11 cellular contexts compared by ENCODE assay signal in the genomic region with DNA sequence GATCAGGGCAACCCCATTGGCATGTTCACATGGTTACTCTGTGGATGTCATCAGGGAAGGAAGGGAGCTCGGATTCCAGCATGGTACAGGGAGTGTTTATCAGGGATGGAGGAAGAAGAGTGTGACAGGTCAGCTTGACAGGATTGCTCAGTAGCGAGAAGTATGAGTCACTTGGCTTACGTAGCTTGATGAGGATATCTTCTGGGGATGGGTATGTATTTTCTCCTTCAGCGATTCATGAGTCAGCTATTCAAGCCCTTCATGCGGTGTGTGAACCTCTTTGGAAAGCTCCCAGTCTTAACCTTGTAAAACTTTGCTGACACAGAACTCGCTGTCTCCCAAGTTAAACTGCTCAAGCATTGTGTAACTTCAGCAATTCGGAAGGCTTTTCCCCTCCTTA.
DNase-seq lines count a peak whose midpoint lies in the region; ATAC-seq, FAIRE-seq and TF ChIP-seq lines count a peak whose summit lies in the region.
"Had no signal": no experiment of that assay in that cellular context is flagged by ENCODE, and none has a peak within 500 bp of the region (broad histone marks: within the 10 kb centered on the region; RNA-seq: fewer than 3 reads in every experiment).

No MANE protein-coding gene starts in this region.

- H3K4me2 ChIP-seq in HepG2 (ENCODE audit: low read depth, low read length) (no peak overlapping the region), astrocyte (ENCODE audit: low read length) (peak overlapping the region; percentile 62)

- H2AFZ ChIP-seq in HepG2 (ENCODE audit: low read length) (no peak overlapping the region), astrocyte (ENCODE audit: low read depth, low read length) (no peak overlapping the region)

- in situ Hi-C loops in HepG2 (cut with HindIII; ENCODE audit: extremely low pct_ligation_motif_present, low pct_unique_long_range_greater_than_20kb) (no loop called here), KBM-7 (cut with MboI; ENCODE audit: low pct_unique_long_range_greater_than_20kb, low sequenced_read_pairs) (no loop called here)

- TF ChIP-seq RAD21 in HepG2 (CRISPR knock-in tag; IDR thresholded peaks at IDR 0.05): no peak

- H3K4me1 ChIP-seq in right lobe of liver: no peaks in the 10 kb centered on the region
- no peaks in the 10 kb centered on the region for H3K4me1 ChIP-seq in HepG2 (ENCODE audit: insufficient read depth, low read length)
- peaks cover 13% of the 10 kb centered on the region for H3K4me1 ChIP-seq in astrocyte (ENCODE audit: insufficient read depth, low read length)

- H3K9ac ChIP-seq in HepG2 (ENCODE audit: insufficient read depth, low read depth, low read length) (no peak overlapping the region), astrocyte (ENCODE audit: low read length) (peak overlapping the region; percentile 37)

- intact Hi-C loops in right lobe of liver (cut with DNase I) (no loop called here), HepG2 (cut with micrococcal nuclease; ENCODE audit: unreplicated experiment) (no loop called here)

- no peaks in the 10 kb centered on the region for H3K27me3 Mint-ChIP-seq in astrocyte (ENCODE audit: low read depth, unreplicated experiment)
- H3K27me3 Mint-ChIP-seq: CD4-positive, CD25-positive, alpha-beta regulatory T cell had no signal

- no peaks in the 10 kb centered on the region for H3K79me2 ChIP-seq in HepG2 (ENCODE audit: insufficient read depth, low read length)
- H3K79me2 ChIP-seq in astrocyte (ENCODE audit: insufficient read depth, low read length): peaks cover 3% of the 10 kb centered on the region

- H3K9me3 ChIP-seq in right lobe of liver: no peaks in the 10 kb centered on the region
- H3K9me3 ChIP-seq in HepG2 (ENCODE audit: low read length): no peaks in the 10 kb centered on the region
- H3K9me3 ChIP-seq in astrocyte (ENCODE audit: insufficient read depth, low read depth, low read length): no peaks in the 10 kb centered on the region

- H3K27ac Mint-ChIP-seq in astrocyte (ENCODE audit: unreplicated experiment): peak overlapping the region; percentile 16

- WGBS in right lobe of liver (ENCODE audit: insufficient coverage, low coverage, low lambda C conversion rate, missing lambda C conversion rate): 64% methylated on average over 4 of the region's 7 CpGs
- WGBS in HepG2 (ENCODE audit: low lambda C conversion rate): 63% methylated on average over 7 of the region's 7 CpGs

- H3K36me3 ChIP-seq in right lobe of liver: no peaks in the 10 kb centered on the region
- no peaks in the 10 kb centered on the region for H3K36me3 ChIP-seq in HepG2 (replicated peaks in 1 of 2; ENCODE audit: control insufficient read depth in 1 of 2, insufficient read depth in 2 of 2, low read length in 2 of 2)
- H3K36me3 ChIP-seq in astrocyte (ENCODE audit: insufficient read depth, low read length): no peaks in the 10 kb centered on the region

- no peak for FAIRE-seq in HepG2 (lab: Jason Lieb, UNC)
- peak; percentile 99 for FAIRE-seq in astrocyte (lab: Jason Lieb, UNC)

- no TSS peak for BruUV-seq in HepG2 (replicated peaks; lab: Mats Ljungman, UMichigan)

- CTCF ChIA-PET in HepG2 (lab: Yijun Ruan, JAX; ENCODE audit: low intra/inter-chr PET ratio, low total read pairs): no interaction called here

- ATAC-seq in right lobe of liver (peak; percentile 69 to 84 (median 78)), HepG2 (no peak), HG03175 (IDR thresholded peaks at IDR 0.05; ENCODE audit: unreplicated experiment) (no peak)
- no peak for ATAC-seq in activated CD4-positive, CD25-positive, alpha-beta regulatory T cell treated with anti-CD3 and anti-CD28 coated beads, Interleukin-2, amount 50 U/mL, for 24 hours

- H4K20me1 ChIP-seq in HepG2 (ENCODE audit: insufficient read depth, low read length) (no peaks in the 10 kb centered on the region), astrocyte (ENCODE audit: insufficient read depth, low read length) (peaks cover 34% of the 10 kb centered on the region)

- no peak for TF ChIP-seq POLR2A in right lobe of liver (IDR thresholded peaks at IDR 0.05)
- TF ChIP-seq POLR2A in HepG2 (IDR thresholded peaks at IDR 0.05; ENCODE audit: insufficient read depth in 1 of 2, low read depth in 2 of 2, low read length in 2 of 2): no peak

- TF ChIP-seq CTCF in right lobe of liver (IDR thresholded peaks at IDR 0.05): no peak
- no peak for TF ChIP-seq CTCF in HepG2 (CRISPR knock-in tag; IDR thresholded peaks at IDR 0.05)
- no peak for TF ChIP-seq CTCF in astrocyte (IDR thresholded peaks at IDR 0.05; ENCODE audit: insufficient read depth, low read depth, low read length)

- no peaks in the 10 kb centered on the region for H3K27me3 ChIP-seq in right lobe of liver
- H3K27me3 ChIP-seq in HepG2 (ENCODE audit: control insufficient read depth in 1 of 2, insufficient read depth in 2 of 2, low read length in 2 of 2): no peaks in the 10 kb centered on the region
- no peaks in the 10 kb centered on the region for H3K27me3 ChIP-seq in astrocyte (ENCODE audit: insufficient read depth, low read length)

- TF ChIP-seq EP300 in HepG2 (IDR thresholded peaks at IDR 0.05; ENCODE audit: low read depth in 2 of 2, low read length in 2 of 2): no peak
- TF ChIP-seq EP300 in HepG2 (CRISPR knock-in tag; IDR thresholded peaks at IDR 0.05; ENCODE audit: borderline replicate concordance): no peak

- no peaks in the 10 kb centered on the region for H3K9me3 Mint-ChIP-seq in astrocyte (ENCODE audit: unreplicated experiment)

- POLR2A ChIA-PET in HepG2 (lab: Yijun Ruan, JAX): no interaction called here

- H3K27ac ChIP-seq in right lobe of liver: no peak overlapping the region
- no peak overlapping the region for H3K27ac ChIP-seq in HepG2 (ENCODE audit: extremely low read length, insufficient read depth, low read length)
- H3K27ac ChIP-seq in astrocyte (ENCODE audit: low read depth, low read length): peak overlapping the region; percentile 43
- H3K27ac ChIP-seq: SK-N-MC had no signal

- H3K36me3 Mint-ChIP-seq in astrocyte (ENCODE audit: low read depth, unreplicated experiment): peaks cover 8% of the 10 kb centered on the region

- peaks cover 16% of the 10 kb centered on the region for H3K4me1 Mint-ChIP-seq in astrocyte (ENCODE audit: low read depth, unreplicated experiment)

- H3K4me3 ChIP-seq in right lobe of liver: no peak overlapping the region
- no peak overlapping the region for H3K4me3 ChIP-seq in HepG2 (replicated peaks in 1 of 3; ENCODE audit: insufficient read depth in 1 of 3, low read depth in 2 of 3, low read length in 3 of 3)
- H3K4me3 ChIP-seq in astrocyte (ENCODE audit: insufficient read depth, low read depth, low read length): no peak overlapping the region
- H3K4me3 ChIP-seq: SK-N-MC had no signal

- no peak for DNase-seq in right lobe of liver
- DNase-seq in HepG2 (ENCODE audit: low spot score): no peak
- DNase-seq in astrocyte (ENCODE audit: low read depth): peak; percentile 99
- DNase-seq in kidney glomerular epithelial cell (lab: John Stamatoyannopoulos, UW): peak; percentile 100
- no peak for DNase-seq in NCI-H146 (lab: John Stamatoyannopoulos, UW)
- DNase-seq in KBM-7: no peak
- DNase-seq: CD4-positive, CD25-positive, alpha-beta regulatory T cell; cerebellar nuclear complex had no signal

- H3K4me3 Mint-ChIP-seq in astrocyte (ENCODE audit: unreplicated experiment): peak overlapping the region; percentile 1
- H3K4me3 Mint-ChIP-seq: CD4-positive, CD25-positive, alpha-beta regulatory T cell had no signal

TF ChIP-seq in HepG2, 621 proteins besides CTCF, POLR2A, EP300 and RAD21:
- TF ChIP-seq MAFK (conservative IDR thresholded peaks at IDR 0.05 in 1 of 2, IDR thresholded peaks at IDR 0.05 in 1 of 2; ENCODE audit: low read length in 2 of 2): peak in 1 of 2 experiments; percentile 25; a peak in 2 of 4 replicates
- TF ChIP-seq, protein P1, sequence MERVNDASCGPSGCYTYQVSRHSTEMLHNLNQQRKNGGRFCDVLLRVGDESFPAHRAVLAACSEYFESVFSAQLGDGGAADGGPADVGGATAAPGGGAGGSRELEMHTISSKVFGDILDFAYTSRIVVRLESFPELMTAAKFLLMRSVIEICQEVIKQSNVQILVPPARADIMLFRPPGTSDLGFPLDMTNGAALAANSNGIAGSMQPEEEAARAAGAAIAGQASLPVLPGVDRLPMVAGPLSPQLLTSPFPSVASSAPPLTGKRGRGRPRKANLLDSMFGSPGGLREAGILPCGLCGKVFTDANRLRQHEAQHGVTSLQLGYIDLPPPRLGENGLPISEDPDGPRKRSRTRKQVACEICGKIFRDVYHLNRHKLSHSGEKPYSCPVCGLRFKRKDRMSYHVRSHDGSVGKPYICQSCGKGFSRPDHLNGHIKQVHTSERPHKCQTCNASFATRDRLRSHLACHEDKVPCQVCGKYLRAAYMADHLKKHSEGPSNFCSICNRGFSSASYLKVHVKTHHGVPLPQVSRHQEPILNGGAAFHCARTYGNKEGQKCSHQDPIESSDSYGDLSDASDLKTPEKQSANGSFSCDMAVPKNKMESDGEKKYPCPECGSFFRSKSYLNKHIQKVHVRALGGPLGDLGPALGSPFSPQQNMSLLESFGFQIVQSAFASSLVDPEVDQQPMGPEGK (CRISPR knock-in tag; IDR thresholded peaks at IDR 0.05): no peak

Comparison
In these comparisons a context has a peak if more than half of its experiments do, and no peak if none do; other contexts are left out.
1. ATAC-seq: peak in right lobe of liver (4 of 4); none in HepG2 (single experiment), activated CD4-positive, CD25-positive, alpha-beta regulatory T cell treated with anti-CD3 and anti-CD28 coated beads, Interleukin-2, amount 50 U/mL, for 24 hours (0 of 2) and HG03175 (single experiment).
2. DNase-seq: peak in astrocyte (single experiment) and kidney glomerular epithelial cell (single experiment); none in right lobe of liver (0 of 3), HepG2 (single experiment), NCI-H146 (single experiment) and KBM-7 (single experiment).